9 cellular contexts compared by ENCODE assay signal in the genomic region with DNA sequence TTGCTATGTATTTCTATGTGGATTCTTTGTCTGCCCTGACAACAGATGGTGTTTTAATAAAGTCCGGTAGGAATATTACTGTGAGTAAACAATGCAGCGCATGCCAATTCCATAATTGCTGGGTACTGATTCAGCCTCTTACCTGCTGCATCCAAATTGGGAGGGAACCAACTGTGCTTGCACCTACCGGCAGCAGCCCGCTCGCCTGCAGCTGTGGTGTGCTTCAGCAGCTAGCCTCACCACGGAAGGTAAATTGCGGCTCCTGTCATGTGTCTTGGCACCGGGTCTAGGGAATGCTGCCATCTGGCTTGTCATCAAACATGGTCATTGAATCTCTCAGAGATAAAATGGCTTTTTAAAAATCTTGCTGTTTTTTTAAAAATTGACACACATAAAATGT.
DNase-seq lines count a peak whose midpoint lies in the region; ATAC-seq and TF ChIP-seq lines count a peak whose summit lies in the region.
"Had no signal": no experiment of that assay in that cellular context is flagged by ENCODE, and none has a peak within 500 bp of the region (broad histone marks: within the 10 kb centered on the region; RNA-seq: fewer than 3 reads in every experiment).

No MANE protein-coding gene starts in this region.

- no peaks in the 10 kb centered on the region for H4K20me1 ChIP-seq in neural progenitor cell (ENCODE audit: low read depth)

- no peak for TF ChIP-seq CTCF in 22Rv1 (IDR thresholded peaks at IDR 0.05)
- no peak for TF ChIP-seq CTCF in neural progenitor cell (IDR thresholded peaks at IDR 0.05)

- no peaks in the 10 kb centered on the region for H3K36me3 Mint-ChIP-seq in activated T-helper 2 cell treated with anti-CD3 and anti-CD28 coated beads, Interferon-gamma antibody, Interleukin-2, Interleukin-4, amounts not matched to agents 10 μg/mL and 5 μg/mL and 100 μg/mL, durations not matched to agents 14 hours and 24 hours and 36 hours (ENCODE audit: low read depth)
- H3K36me3 Mint-ChIP-seq in neural progenitor cell = no peaks in the 10 kb centered on the region
- peaks cover 0 to 6% (median 0%) of the 10 kb centered on the region in 3 donors for H3K36me3 Mint-ChIP-seq in naive thymus-derived CD8-positive, alpha-beta T cell

- intact Hi-C loops in activated T-helper 2 cell treated with anti-CD3 and anti-CD28 coated beads, Interferon-gamma antibody, Interleukin-2, Interleukin-4, amounts not matched to agents 10 μg/mL and 5 μg/mL and 100 μg/mL, durations not matched to agents 14 hours and 24 hours and 36 hours (cut with micrococcal nuclease) = no loop called here

- H3K79me2 ChIP-seq in neural progenitor cell (ENCODE audit: low read depth) = no peaks in the 10 kb centered on the region

- no peak overlapping the region for H3K4me3 ChIP-seq in neural progenitor cell
- H3K4me3 ChIP-seq: Peyer's patch had no signal

- no peaks in the 10 kb centered on the region for H3K9me3 ChIP-seq in neural progenitor cell (ENCODE audit: low read depth)
- H3K9me3 ChIP-seq: Peyer's patch had no signal

- H2AFZ ChIP-seq in neural progenitor cell (replicated peaks) = no peak overlapping the region

- no peak for ATAC-seq in HG03139 (IDR thresholded peaks at IDR 0.05; ENCODE audit: unreplicated experiment)
- ATAC-seq in naive thymus-derived CD8-positive, alpha-beta T cell = no peak

- POLR2A ChIA-PET in naive thymus-derived CD8-positive, alpha-beta T cell (lab: Charles Lee) = no interaction called here

- no peak overlapping the region for H3K9ac ChIP-seq in neural progenitor cell

- no peak overlapping the region for H3K27ac Mint-ChIP-seq in activated T-helper 2 cell treated with anti-CD3 and anti-CD28 coated beads, Interferon-gamma antibody, Interleukin-2, Interleukin-4, amounts not matched to agents 10 μg/mL and 5 μg/mL and 100 μg/mL, durations not matched to agents 14 hours and 24 hours and 36 hours
- H3K27ac Mint-ChIP-seq in neural progenitor cell = no peak overlapping the region
- H3K27ac Mint-ChIP-seq in naive thymus-derived CD8-positive, alpha-beta T cell = no peak overlapping the region

- peak overlapping the region; percentile 85 for H3K27ac ChIP-seq in 22Rv1
- H3K27ac ChIP-seq in neural progenitor cell = no peak overlapping the region
- H3K27ac ChIP-seq: Peyer's patch had no signal

- H3K4me2 ChIP-seq in neural progenitor cell = no peak overlapping the region

- no peak overlapping the region for H3K4me3 Mint-ChIP-seq in activated T-helper 2 cell treated with anti-CD3 and anti-CD28 coated beads, Interferon-gamma antibody, Interleukin-2, Interleukin-4, amounts not matched to agents 10 μg/mL and 5 μg/mL and 100 μg/mL, durations not matched to agents 14 hours and 24 hours and 36 hours (ENCODE audit: low read depth)
- H3K4me3 Mint-ChIP-seq in neural progenitor cell = no peak overlapping the region
- H3K4me3 Mint-ChIP-seq in naive thymus-derived CD8-positive, alpha-beta T cell = no peak overlapping the region

- no peaks in the 10 kb centered on the region for H3F3A ChIP-seq in neural progenitor cell (ENCODE audit: low read depth)

- DNase-seq in NCI-H1092 treated with DMSO at 0.1 percent for 48 hours (lab: John Stamatoyannopoulos, UW) = peak; percentile 84
- peak; percentile 38 for DNase-seq in fibroblast of peridontal ligament (ENCODE audit: extremely low read depth)
- no peak for DNase-seq in activated T-helper 2 cell treated with anti-CD3 and anti-CD28 coated beads, Interferon-gamma antibody, Interleukin-2, Interleukin-4, amounts not matched to agents 10 μg/mL and 5 μg/mL and 100 μg/mL, durations not matched to agents 14 hours and 24 hours and 36 hours (ENCODE audit: low spot score)
- DNase-seq in neural progenitor cell (ENCODE audit: low spot score) = no peak
- no peak for DNase-seq in naive thymus-derived CD8-positive, alpha-beta T cell

- H3K27me3 ChIP-seq in neural progenitor cell = no peaks in the 10 kb centered on the region
- H3K27me3 ChIP-seq: Peyer's patch had no signal

- no peaks in the 10 kb centered on the region for H3K4me1 ChIP-seq in neural progenitor cell
- H3K4me1 ChIP-seq: Peyer's patch had no signal

- peaks cover 12% of the 10 kb centered on the region for H3K9me3 Mint-ChIP-seq in activated T-helper 2 cell treated with anti-CD3 and anti-CD28 coated beads, Interferon-gamma antibody, Interleukin-2, Interleukin-4, amounts not matched to agents 10 μg/mL and 5 μg/mL and 100 μg/mL, durations not matched to agents 14 hours and 24 hours and 36 hours
- H3K9me3 Mint-ChIP-seq in neural progenitor cell = peaks cover 5% of the 10 kb centered on the region
- H3K9me3 Mint-ChIP-seq in naive thymus-derived CD8-positive, alpha-beta T cell = peaks cover 0 to 17% (median 5%) of the 10 kb centered on the region in 9 donors

- H3K27me3 Mint-ChIP-seq in activated T-helper 2 cell treated with anti-CD3 and anti-CD28 coated beads, Interferon-gamma antibody, Interleukin-2, Interleukin-4, amounts not matched to agents 10 μg/mL and 5 μg/mL and 100 μg/mL, durations not matched to agents 14 hours and 24 hours and 36 hours (ENCODE audit: low read depth) = no peaks in the 10 kb centered on the region
- no peaks in the 10 kb centered on the region for H3K27me3 Mint-ChIP-seq in neural progenitor cell (ENCODE audit: insufficient read depth, low read depth)
- no peaks in the 10 kb centered on the region for H3K27me3 Mint-ChIP-seq in naive thymus-derived CD8-positive, alpha-beta T cell

- H3K36me3 ChIP-seq in neural progenitor cell = no peaks in the 10 kb centered on the region
- H3K36me3 ChIP-seq: Peyer's patch had no signal

- H3K4me1 Mint-ChIP-seq in activated T-helper 2 cell treated with anti-CD3 and anti-CD28 coated beads, Interferon-gamma antibody, Interleukin-2, Interleukin-4, amounts not matched to agents 10 μg/mL and 5 μg/mL and 100 μg/mL, durations not matched to agents 14 hours and 24 hours and 36 hours (ENCODE audit: low read depth) = no peaks in the 10 kb centered on the region
- H3K4me1 Mint-ChIP-seq in neural progenitor cell = no peaks in the 10 kb centered on the region
- H3K4me1 Mint-ChIP-seq in naive thymus-derived CD8-positive, alpha-beta T cell = no peaks in the 10 kb centered on the region

TF ChIP-seq in PFSK-1, 5 proteins besides CTCF, POLR2A, EP300 and RAD21:
- TF ChIP-seq SIN3A (IDR thresholded peaks at IDR 0.05; ENCODE audit: borderline replicate concordance, insufficient read depth, low read length) = no peak
- peak; percentile 74 for TF ChIP-seq FOXP2 (optimal IDR thresholded peaks at IDR 0.05; ENCODE audit: borderline replicate concordance, extremely low read depth, extremely low read length, insufficient read depth)

Comparison
In these comparisons a context has a peak if more than half of its experiments do, and no peak if none do; other contexts are left out.
1. DNase-seq: peak in NCI-H1092 treated with DMSO at 0.1 percent for 48 hours (single experiment) and fibroblast of peridontal ligament (single experiment); none in activated T-helper 2 cell treated with anti-CD3 and anti-CD28 coated beads, Interferon-gamma antibody, Interleukin-2, Interleukin-4, amounts not matched to agents 10 μg/mL and 5 μg/mL and 100 μg/mL, durations not matched to agents 14 hours and 24 hours and 36 hours (single experiment), neural progenitor cell (single experiment) and naive thymus-derived CD8-positive, alpha-beta T cell (0 of 10).